ENCODE assay signal across 13 cellular contexts in genomic region chr1:8666394-8667167, GRCh38.
DNase-seq lines count a peak whose midpoint lies in the region; ATAC-seq, FAIRE-seq and TF ChIP-seq lines count a peak whose summit lies in the region.
"Had no signal": no experiment of that assay in that cellular context is flagged by ENCODE, and none has a peak within 500 bp of the region (broad histone marks: within the 10 kb centered on the region; RNA-seq: fewer than 3 reads in every experiment).

No MANE protein-coding gene starts in this region.

- peak; percentile 12 to 79; a peak in 2 of 4 replicates for TF ChIP-seq EP300 in GM12878 (IDR thresholded peaks at IDR 0.05; ENCODE audit: borderline replicate concordance in 1 of 2, control insufficient read depth in 1 of 2, low read depth in 2 of 2, low read length in 2 of 2)
- TF ChIP-seq EP300 in neural cell (conservative IDR thresholded peaks at IDR 0.05; ENCODE audit: poor library complexity, severe bottlenecking), result no peak

- no peak overlapping the region for H2AFZ ChIP-seq in Loucy (ENCODE audit: low read length)
- no peak overlapping the region for H2AFZ ChIP-seq in GM12878 (ENCODE audit: control insufficient read depth, low read depth, low read length)
- no peak overlapping the region for H2AFZ ChIP-seq in neural cell (ENCODE audit: low read depth, low read length)

- H3K79me2 ChIP-seq in DOHH2 (ENCODE audit: control insufficient read depth, low read length), result peaks cover 93% of the 10 kb centered on the region
- peaks cover 81% of the 10 kb centered on the region for H3K79me2 ChIP-seq in Loucy (ENCODE audit: insufficient read depth, low read length)
- H3K79me2 ChIP-seq in GM12878 (ENCODE audit: control insufficient read depth, insufficient read depth, low read length), result peaks cover 84% of the 10 kb centered on the region
- peaks cover 97% of the 10 kb centered on the region for H3K79me2 ChIP-seq in neural cell (replicated peaks; ENCODE audit: insufficient read depth, low read length)

- CTCF ChIA-PET in GM12878 (lab: Yijun Ruan, JAX), result interaction anchor here (0.5 to 7.6 kb wide), 17 partner anchors 8 to 182 kb away, joined by 3 to 50 read pairs (median 3); no protein-coding TSS in a partner anchor
- CTCF ChIA-PET in RWPE1 (lab: Yijun Ruan, JAX), result no interaction called here

- POLR2A ChIA-PET in GM12878 (lab: Charles Lee), result interaction anchor here (0.7 to 2.3 kb wide), 9 partner anchors 16 to 64 kb away, joined by 3 to 22 read pairs (median 3); no protein-coding TSS in a partner anchor
- POLR2A ChIA-PET in RWPE1 (lab: Yijun Ruan, JAX; ENCODE audit: low non-redundant PET), result interaction anchor here (0.6 kb wide), 1 partner anchor 227 kb away, joined by 3 read pairs; no protein-coding TSS in a partner anchor

- no peaks in the 10 kb centered on the region for H3K27me3 ChIP-seq in DOHH2 (ENCODE audit: control insufficient read depth, low read length)
- H3K27me3 ChIP-seq in Loucy (ENCODE audit: insufficient read depth, low read length, poor library complexity, severe bottlenecking), result no peaks in the 10 kb centered on the region
- no peaks in the 10 kb centered on the region for H3K27me3 ChIP-seq in GM12878 (replicated peaks in 1 of 2; ENCODE audit: control insufficient read depth in 2 of 2, insufficient read depth in 2 of 2, low read length in 1 of 2)
- H3K27me3 ChIP-seq in neural cell (ENCODE audit: insufficient read depth, low read depth, low read length), result no peaks in the 10 kb centered on the region
- H3K27me3 ChIP-seq in Peyer's patch, result no peaks in the 10 kb centered on the region

- DNase-seq in GM12878 (ENCODE audit: low read depth, low spot score), result no peak
- no peak for DNase-seq in Peyer's patch
- no peak for DNase-seq in RWPE1 (ENCODE audit: low spot score)
- no peak for DNase-seq in DMS 273 (lab: John Stamatoyannopoulos, UW; ENCODE audit: unreplicated experiment)
- no peak for DNase-seq in substantia nigra (lab: John Stamatoyannopoulos, UW)
- DNase-seq: activated gamma-delta T cell, DMS 273 treated with DMSO at 0.1 percent for 48 hours, WERI-Rb-1 had no signal

- 23% methylated on average over 4 of the region's 4 CpGs for WGBS in GM12878 (ENCODE audit: insufficient coverage, insufficient replicate concordance, low lambda C conversion rate, missing lambda C conversion rate)

- TF ChIP-seq POLR2A in GM12878 (IDR thresholded peaks at IDR 0.05; ENCODE audit: low read depth, low read length) (no peak), Peyer's patch (IDR thresholded peaks at IDR 0.05) (no peak)

- no peak for FAIRE-seq in GM12878 (lab: Jason Lieb, UNC)
- FAIRE-seq: H1 had no signal

- ATAC-seq in GM12878, result peak; percentile 61
- ATAC-seq: natural killer cell treated with Interleukin-12 subunit alpha and Interleukin-12 subunit beta and Interleukin-15 and Interleukin-18, amount 100 ng/mL, for 72 hours had no signal

- H3K9me3 ChIP-seq in DOHH2 (ENCODE audit: control insufficient read depth, insufficient read depth, low read length), result no peaks in the 10 kb centered on the region
- no peaks in the 10 kb centered on the region for H3K9me3 ChIP-seq in Loucy (ENCODE audit: insufficient read depth, low read depth, low read length)
- no peaks in the 10 kb centered on the region for H3K9me3 ChIP-seq in GM12878 (replicated peaks; ENCODE audit: control insufficient read depth, insufficient read depth, low read length)
- H3K9me3 ChIP-seq in neural cell (ENCODE audit: low read length), result no peaks in the 10 kb centered on the region
- no peaks in the 10 kb centered on the region for H3K9me3 ChIP-seq in Peyer's patch

- no peak overlapping the region for H3K9ac ChIP-seq in Loucy (ENCODE audit: low read depth, low read length, poor library complexity, severe bottlenecking)
- no peak overlapping the region for H3K9ac ChIP-seq in GM12878 (ENCODE audit: control insufficient read depth, insufficient read depth, low read length)
- H3K9ac ChIP-seq in neural cell (ENCODE audit: low read length), result no peak overlapping the region

- H3K27ac ChIP-seq in DOHH2 (ENCODE audit: low read depth, low read length) (0 out of 2 replicates have a peak overlapping the region, but pooled peaks have one; percentile 16), GM12878 (ENCODE audit: control insufficient read depth, insufficient read depth) (peak overlapping the region; percentile 26; the same call in 1 of the 2 replicates), neural cell (ENCODE audit: low read length) (peak overlapping the region; percentile 19), Peyer's patch (peak overlapping the region in 1 of 4 donors; percentile 15), RWPE1 (no peak overlapping the region), substantia nigra (ENCODE audit: low read depth, low read length, poor library complexity, severe bottlenecking) (no peak overlapping the region)
- H3K27ac ChIP-seq: WERI-Rb-1 had no signal

- TF ChIP-seq CTCF in DOHH2 (IDR thresholded peaks at IDR 0.05; ENCODE audit: low read depth, low read length, poor library complexity, severe bottlenecking), result no peak
- TF ChIP-seq CTCF in Loucy (conservative IDR thresholded peaks at IDR 0.05; ENCODE audit: low read length), result no peak
- no peak for TF ChIP-seq CTCF in GM12878 (IDR thresholded peaks at IDR 0.05 in 2 of 3, conservative IDR thresholded peaks at IDR 0.05 in 1 of 3; ENCODE audit: control insufficient read depth in 2 of 3, extremely low read depth in 1 of 3, insufficient read depth in 1 of 3, low read depth in 3 of 3, low read length in 3 of 3)
- no peak for TF ChIP-seq CTCF in neural cell (IDR thresholded peaks at IDR 0.05; ENCODE audit: poor library complexity, severe bottlenecking)
- no peak for TF ChIP-seq CTCF in Peyer's patch (IDR thresholded peaks at IDR 0.05)
- no peak for TF ChIP-seq CTCF in RWPE1 (conservative IDR thresholded peaks at IDR 0.05; ENCODE audit: low read depth)

- H3K4me1 ChIP-seq in DOHH2 (ENCODE audit: control insufficient read depth, low read length) (peaks cover 85% of the 10 kb centered on the region), Loucy (ENCODE audit: insufficient read depth, low read length, poor library complexity, severe bottlenecking) (peaks cover 67% of the 10 kb centered on the region), GM12878 (ENCODE audit: control insufficient read depth, insufficient read depth, low read length) (peaks cover 61% of the 10 kb centered on the region), Peyer's patch (peaks cover 5 to 62% (median 23%) of the 10 kb centered on the region in 4 donors)

- peaks cover 6% of the 10 kb centered on the region for H4K20me1 ChIP-seq in DOHH2 (ENCODE audit: control insufficient read depth, insufficient read depth, low read depth, low read length)
- peaks cover 27% of the 10 kb centered on the region for H4K20me1 ChIP-seq in Loucy (ENCODE audit: insufficient read depth, low read length, poor library complexity, severe bottlenecking)
- H4K20me1 ChIP-seq in GM12878 (ENCODE audit: control insufficient read depth, insufficient read depth), result no peaks in the 10 kb centered on the region
- peaks cover 51% of the 10 kb centered on the region for H4K20me1 ChIP-seq in neural cell (ENCODE audit: insufficient read depth)

- RAD21 ChIA-PET in GM12878 (lab: Charles Lee; ENCODE audit: unreplicated experiment), result interaction anchor here (0.9 to 19.8 kb wide), 8 partner anchors 14 to 106 kb away, joined by 3 to 384 read pairs (median 6); no protein-coding TSS in a partner anchor

- in situ Hi-C loops in GM12878 (cut with MboI), result no loop called here

- peaks cover 4% of the 10 kb centered on the region; the same call in 1 of the 2 replicates for H3F3A ChIP-seq in DOHH2 (ENCODE audit: control insufficient read depth, insufficient read depth)
- no peaks in the 10 kb centered on the region for H3F3A ChIP-seq in Loucy (ENCODE audit: low read depth)
- H3F3A ChIP-seq in neural cell (ENCODE audit: insufficient read depth, low read length, poor library complexity, severe bottlenecking), result peaks cover 6% of the 10 kb centered on the region

- TF ChIP-seq RAD21 in GM12878 (IDR thresholded peaks at IDR 0.05; ENCODE audit: insufficient read depth, low read depth, low read length) (no peak), neural cell (conservative IDR thresholded peaks at IDR 0.05) (no peak)

- H3K36me3 ChIP-seq in DOHH2 (ENCODE audit: control insufficient read depth, low read length) (no peaks in the 10 kb centered on the region), Loucy (ENCODE audit: insufficient read depth, low read length) (no peaks in the 10 kb centered on the region), GM12878 (ENCODE audit: control insufficient read depth in 2 of 2, insufficient read depth in 2 of 2, low read length in 1 of 2) (no peaks in the 10 kb centered on the region; a peak in 1 of 4 replicates), neural cell (ENCODE audit: insufficient read depth, low read length) (no peaks in the 10 kb centered on the region), Peyer's patch (no peaks in the 10 kb centered on the region)
- H3K36me3 ChIP-seq: WERI-Rb-1 had no signal

- H3K9me2 ChIP-seq in DOHH2 (replicated peaks; ENCODE audit: control insufficient read depth, low read length) (no peaks in the 10 kb centered on the region), Loucy (replicated peaks; ENCODE audit: low read depth, low read length) (no peaks in the 10 kb centered on the region), neural cell (ENCODE audit: insufficient read depth, low read length) (no peaks in the 10 kb centered on the region)

- H3K4me3 ChIP-seq in DOHH2 (ENCODE audit: low read length) (peak overlapping the region; percentile 17), Loucy (ENCODE audit: low read length, poor library complexity, severe bottlenecking) (no peak overlapping the region), GM12878 (no peak overlapping the region), neural cell (ENCODE audit: low read length) (peak overlapping the region; percentile 26), Peyer's patch (no peak overlapping the region)

- BruUV-seq in GM12878 (replicated peaks; lab: Mats Ljungman, UMichigan), result no TSS peak

- peak overlapping the region; percentile 55 for H3K4me2 ChIP-seq in DOHH2 (ENCODE audit: low read length)
- H3K4me2 ChIP-seq in Loucy (ENCODE audit: low read depth, low read length, poor library complexity, severe bottlenecking), result peak overlapping the region; percentile 16
- H3K4me2 ChIP-seq in GM12878 (ENCODE audit: control insufficient read depth, insufficient read depth), result peak overlapping the region; percentile 36; the same call in 1 of the 2 replicates
- H3K4me2 ChIP-seq in neural cell (ENCODE audit: low read length), result no peak overlapping the region

- SMC1A ChIA-PET in GM12878 (lab: Charles Lee; ENCODE audit: uncharacterized antibody, unreplicated experiment), result interaction anchor here (0.7 to 20.2 kb wide), 19 partner anchors 8 to 244 kb away, joined by 3 to 587 read pairs (median 4); no protein-coding TSS in a partner anchor

- intact Hi-C loops in GM12878 (cut with micrococcal nuclease; ENCODE audit: unreplicated experiment), result no loop called here

TF ChIP-seq in neural cell, 6 proteins besides CTCF, POLR2A, EP300 and RAD21 (continues in another document):
- no peak for TF ChIP-seq MXI1 (conservative IDR thresholded peaks at IDR 0.05; ENCODE audit: poor library complexity, severe bottlenecking)
- TF ChIP-seq TAF1 (IDR thresholded peaks at IDR 0.05; ENCODE audit: low read depth), result no peak
- no peak for TF ChIP-seq SMC3 (conservative IDR thresholded peaks at IDR 0.05; ENCODE audit: poor library complexity)

Comparison
In these comparisons a context has a peak if more than half of its experiments do, and no peak if none do; other contexts are left out.
1. H3K27ac ChIP-seq: peak in DOHH2 (single experiment), GM12878 (single experiment) and neural cell (single experiment); none in RWPE1 (single experiment) and substantia nigra (single experiment).
2. H3K4me3 ChIP-seq: peak in DOHH2 (single experiment) and neural cell (single experiment); none in Loucy (single experiment), GM12878 (single experiment) and Peyer's patch (0 of 4).